ENCODE assay signal across 8 cellular contexts in the genomic region with DNA sequence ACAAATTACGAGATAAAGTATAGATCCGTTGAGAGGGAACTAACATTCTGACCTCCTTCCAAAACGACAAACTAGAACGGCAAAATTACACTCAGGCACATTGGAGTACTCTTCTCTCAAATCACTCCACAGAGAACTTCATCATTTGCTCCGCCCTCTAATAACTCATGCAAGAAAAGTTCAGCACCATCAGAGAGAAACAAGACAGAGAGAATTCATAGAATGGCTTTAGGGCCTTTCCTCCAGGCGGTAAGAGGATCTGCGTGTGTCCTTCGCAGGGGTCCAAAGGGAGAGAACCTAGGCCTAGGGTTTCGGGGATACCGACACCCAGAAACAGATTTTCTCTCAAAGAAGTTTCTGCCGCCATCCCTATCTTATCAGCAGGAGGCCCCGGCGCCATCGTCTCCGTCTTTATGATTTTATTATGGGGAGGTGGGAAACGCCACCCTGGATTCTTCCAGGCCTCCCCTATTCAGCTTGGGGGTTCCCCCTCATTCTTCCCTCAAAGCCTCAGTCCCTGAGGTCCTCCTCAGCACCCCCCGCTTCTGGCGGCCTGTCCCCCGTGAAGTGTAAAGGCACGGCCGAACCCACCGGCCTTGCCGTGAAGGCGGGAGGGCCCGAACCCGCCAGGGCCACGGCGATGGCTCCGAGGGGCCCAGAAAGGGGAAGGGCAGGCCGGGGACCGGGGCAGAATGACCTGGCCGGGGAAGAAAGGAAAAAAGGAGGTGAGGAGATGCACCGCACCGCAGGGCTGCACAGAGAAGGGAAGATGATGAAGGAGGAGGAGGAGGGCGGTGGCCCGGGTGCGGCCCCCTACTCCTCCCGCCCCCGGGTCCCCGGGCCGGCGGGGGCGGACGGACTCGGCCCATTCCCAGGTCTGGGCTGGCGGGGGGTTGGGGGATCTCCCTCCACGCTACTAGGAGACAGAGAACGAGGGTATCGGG.
DNase-seq lines count a peak whose midpoint lies in the region; ATAC-seq and TF ChIP-seq lines count a peak whose summit lies in the region.

No MANE protein-coding gene starts in this region.

- H3K9ac ChIP-seq in BLaER1 = peak overlapping the region; percentile 90

- ATAC-seq in HG03135 (IDR thresholded peaks at IDR 0.05; ENCODE audit: unreplicated experiment) (peak; percentile 36), GM18858 (IDR thresholded peaks at IDR 0.05; ENCODE audit: unreplicated experiment) (no peak)

- no peaks in the 10 kb centered on the region for H3K9me3 ChIP-seq in BLaER1
- no peaks in the 10 kb centered on the region for H3K9me3 ChIP-seq in neuron (ENCODE audit: low read length)

- peak overlapping the region; percentile 99 for H3K4me3 ChIP-seq in BLaER1
- H3K4me3 ChIP-seq in neuron (ENCODE audit: low read length) = peak overlapping the region; percentile 78

- DNase-seq in NOMO-1 treated with dmso at 0.1 percent for 144 hours (lab: John Stamatoyannopoulos, UW; ENCODE audit: unreplicated experiment) (peak; percentile 79), foreskin melanocyte (peak; percentile 57)
- DNase-seq in activated effector memory CD4-positive, alpha-beta T cell treated with Interleukin-2 at 50 U/mL for 16 hours = peak; percentile 12

- peaks cover 56% of the 10 kb centered on the region for H4K20me1 ChIP-seq in BLaER1

- in situ Hi-C loops in GM18951 (cut with MboI; ENCODE audit: low sequenced_read_pairs, unreplicated experiment) = no loop called here

- H3K4me1 ChIP-seq in BLaER1 = peaks cover 27% of the 10 kb centered on the region
- peaks cover 5% of the 10 kb centered on the region for H3K4me1 ChIP-seq in neuron (ENCODE audit: insufficient read depth, low read length)

- H3K4me2 ChIP-seq in BLaER1 = peak overlapping the region; percentile 80

- peak; percentile 21 for TF ChIP-seq POLR2A in GM18951 (IDR thresholded peaks at IDR 0.05; ENCODE audit: extremely low read depth, insufficient read depth, insufficient read length)

- H2AFZ ChIP-seq in neuron (ENCODE audit: low read depth, low read length) = peak overlapping the region; percentile 12

- H3K27me3 ChIP-seq in BLaER1 (no peaks in the 10 kb centered on the region), neuron (ENCODE audit: insufficient read depth, low read length) (no peaks in the 10 kb centered on the region)

- peaks cover 21% of the 10 kb centered on the region for H3K36me3 ChIP-seq in BLaER1
- peaks cover 12% of the 10 kb centered on the region for H3K36me3 ChIP-seq in neuron (ENCODE audit: insufficient read depth, low read length)

- H3K27ac ChIP-seq in BLaER1 = peak overlapping the region; percentile 91

Comparison
In these comparisons a context has a peak if more than half of its experiments do, and no peak if none do; other contexts are left out.
1. DNase-seq: peak in every context shown above with its lines; median percentile 79 in NOMO-1 treated with dmso at 0.1 percent for 144 hours; 57 in foreskin melanocyte; 12 in activated effector memory CD4-positive, alpha-beta T cell treated with Interleukin-2 at 50 U/mL for 16 hours.